In the genomic region with DNA sequence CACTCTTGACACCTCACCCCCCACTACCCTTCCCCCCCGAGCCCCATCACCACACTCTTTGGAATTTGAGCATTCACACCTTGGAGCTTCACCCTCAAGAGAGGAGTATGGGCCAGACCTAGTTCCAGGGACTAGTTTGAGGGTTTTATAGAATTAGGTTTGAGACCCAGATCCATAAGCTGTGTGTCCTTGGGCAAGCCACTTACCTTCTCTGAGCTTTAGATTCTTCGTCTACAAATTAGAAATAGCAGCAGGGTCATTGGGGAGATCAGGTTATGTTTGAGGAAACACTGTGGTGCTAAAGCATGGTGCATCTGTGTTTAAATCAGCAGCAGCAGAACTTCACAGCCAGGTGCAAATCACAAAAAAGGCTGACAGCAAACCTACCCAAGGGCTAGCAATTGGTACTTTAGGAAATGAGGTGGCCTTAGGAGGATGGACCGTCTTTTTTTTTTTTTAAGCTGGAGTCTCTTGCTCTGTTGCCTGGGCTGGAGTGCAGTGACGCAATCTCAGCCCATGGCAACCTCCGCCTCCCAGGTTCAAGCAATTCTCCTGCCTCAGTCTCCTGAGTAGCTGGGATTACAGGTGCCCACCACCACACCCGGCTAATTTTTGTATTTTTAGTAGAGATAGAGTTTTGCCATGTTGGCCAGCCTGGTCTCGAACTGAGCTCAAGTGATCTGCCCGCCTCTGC, we compare ENCODE assay signal across 10 cellular contexts.
DNase-seq lines count a peak whose midpoint lies in the region; ATAC-seq, FAIRE-seq and TF ChIP-seq lines count a peak whose summit lies in the region.
"Had no signal": no experiment of that assay in that cellular context is flagged by ENCODE, and none has a peak within 500 bp of the region (broad histone marks: within the 10 kb centered on the region; RNA-seq: fewer than 3 reads in every experiment).

No MANE protein-coding gene starts in this region.

- H3K4me3 ChIP-seq in CD4-positive, CD25-positive, alpha-beta regulatory T cell (ENCODE audit: low read depth, low read length): peak overlapping the region; percentile 81
- H3K4me3 ChIP-seq in osteoblast (ENCODE audit: insufficient read depth, low read length): no peak overlapping the region
- H3K4me3 ChIP-seq: SK-N-MC had no signal

- DNase-seq in CD4-positive, CD25-positive, alpha-beta regulatory T cell: peak in 1 of 3 donors; percentile 24
- DNase-seq in HTR-8/SVneo (ENCODE audit: insufficient read length, low spot score) (no peak), osteoblast (ENCODE audit: insufficient read length, low spot score, missing footprints) (no peak), kidney glomerular epithelial cell (lab: John Stamatoyannopoulos, UW) (no peak), NOMO-1 treated with DMSO at 0.1 percent for 48 hours (lab: John Stamatoyannopoulos, UW; ENCODE audit: unreplicated experiment) (no peak)
- no peak for DNase-seq in activated naive CD8-positive, alpha-beta T cell treated with anti-CD3 and anti-CD28 coated beads, Interleukin-2, amount 50 U/mL, for 24 hours
- DNase-seq: glutamatergic neuron had no signal

- H3K27ac ChIP-seq in CD4-positive, CD25-positive, alpha-beta regulatory T cell (ENCODE audit: insufficient read depth, low read length, poor library complexity, severe bottlenecking): peak overlapping the region; percentile 82
- H3K27ac ChIP-seq in osteoblast (ENCODE audit: low read depth, low read length): peak overlapping the region; percentile 97
- H3K27ac ChIP-seq: SK-N-MC had no signal

- peaks cover 15% of the 10 kb centered on the region for H3K36me3 Mint-ChIP-seq in CD4-positive, CD25-positive, alpha-beta regulatory T cell
- H3K36me3 Mint-ChIP-seq in activated naive CD8-positive, alpha-beta T cell treated with anti-CD3 and anti-CD28 coated beads, Interleukin-2, amount 50 U/mL, for 24 hours (ENCODE audit: low read depth): peaks cover 69% of the 10 kb centered on the region
- H3K36me3 Mint-ChIP-seq: stimulated activated memory B cell treated with anti-CD40 and anti-IgM and Interleukin-4, amounts not matched to agents 10 μg/mL and 1 μg/mL and 100 μg/mL, for 72 hours had no signal

- peak overlapping the region; percentile 97 to 98 (median 97) for H3K27ac Mint-ChIP-seq in CD4-positive, CD25-positive, alpha-beta regulatory T cell
- peak overlapping the region; percentile 92 for H3K27ac Mint-ChIP-seq in activated naive CD8-positive, alpha-beta T cell treated with anti-CD3 and anti-CD28 coated beads, Interleukin-2, amount 50 U/mL, for 24 hours
- H3K27ac Mint-ChIP-seq: stimulated activated memory B cell treated with anti-CD40 and anti-IgM and Interleukin-4, amounts not matched to agents 10 μg/mL and 1 μg/mL and 100 μg/mL, for 72 hours had no signal

- peaks cover 43% of the 10 kb centered on the region for H3K36me3 ChIP-seq in CD4-positive, CD25-positive, alpha-beta regulatory T cell (ENCODE audit: control insufficient read depth, insufficient read depth, low read length)
- H3K36me3 ChIP-seq in osteoblast (ENCODE audit: insufficient read depth, low read length): peaks cover 93% of the 10 kb centered on the region

- peaks cover 14 to 59% (median 33%) of the 10 kb centered on the region in 4 donors for H3K4me1 Mint-ChIP-seq in CD4-positive, CD25-positive, alpha-beta regulatory T cell
- H3K4me1 Mint-ChIP-seq in activated naive CD8-positive, alpha-beta T cell treated with anti-CD3 and anti-CD28 coated beads, Interleukin-2, amount 50 U/mL, for 24 hours: peaks cover 54% of the 10 kb centered on the region

- no peak overlapping the region for H2AFZ ChIP-seq in osteoblast (ENCODE audit: low read length)

- TF ChIP-seq CTCF in osteoblast (IDR thresholded peaks at IDR 0.05; ENCODE audit: extremely low read depth, low read depth, low read length): no peak

- H3K27me3 ChIP-seq in CD4-positive, CD25-positive, alpha-beta regulatory T cell (ENCODE audit: control insufficient read depth, insufficient read depth, low read length): no peaks in the 10 kb centered on the region
- no peaks in the 10 kb centered on the region for H3K27me3 ChIP-seq in osteoblast (ENCODE audit: insufficient read depth, low read length)

- FAIRE-seq in HTR-8/SVneo (lab: Jason Lieb, UNC): peak; percentile 38

- H3K4me1 ChIP-seq in CD4-positive, CD25-positive, alpha-beta regulatory T cell (ENCODE audit: control insufficient read depth, insufficient read depth, low read length, poor library complexity, severe bottlenecking): peaks cover 43% of the 10 kb centered on the region
- H3K4me1 ChIP-seq in osteoblast (ENCODE audit: insufficient read depth, low read length): peaks cover 25% of the 10 kb centered on the region

- no peaks in the 10 kb centered on the region for H3K9me3 Mint-ChIP-seq in CD4-positive, CD25-positive, alpha-beta regulatory T cell
- no peaks in the 10 kb centered on the region for H3K9me3 Mint-ChIP-seq in activated naive CD8-positive, alpha-beta T cell treated with anti-CD3 and anti-CD28 coated beads, Interleukin-2, amount 50 U/mL, for 24 hours
- H3K9me3 Mint-ChIP-seq: stimulated activated memory B cell treated with anti-CD40 and anti-IgM and Interleukin-4, amounts not matched to agents 10 μg/mL and 1 μg/mL and 100 μg/mL, for 72 hours had no signal

- no peaks in the 10 kb centered on the region for H3K27me3 Mint-ChIP-seq in CD4-positive, CD25-positive, alpha-beta regulatory T cell
- no peaks in the 10 kb centered on the region for H3K27me3 Mint-ChIP-seq in activated naive CD8-positive, alpha-beta T cell treated with anti-CD3 and anti-CD28 coated beads, Interleukin-2, amount 50 U/mL, for 24 hours

- H4K20me1 ChIP-seq in osteoblast (ENCODE audit: insufficient read depth, low read length): no peaks in the 10 kb centered on the region

- no peak for ATAC-seq in CD4-positive, CD25-positive, alpha-beta regulatory T cell (ENCODE audit: low read depth in 2 of 2)
- ATAC-seq in activated naive CD8-positive, alpha-beta T cell treated with anti-CD3 and anti-CD28 coated beads, Interleukin-2, amount 50 U/mL, for 24 hours: no peak
- no peak for ATAC-seq in HG03571 (IDR thresholded peaks at IDR 0.05; ENCODE audit: unreplicated experiment)

- no peak overlapping the region for H3K4me2 ChIP-seq in osteoblast (ENCODE audit: insufficient read depth, low read length)

- H3K79me2 ChIP-seq in osteoblast (ENCODE audit: insufficient read depth, low read length): peaks cover 26% of the 10 kb centered on the region

- H3K9me3 ChIP-seq in CD4-positive, CD25-positive, alpha-beta regulatory T cell (ENCODE audit: control insufficient read depth in 2 of 2, low read length in 2 of 2): no peaks in the 10 kb centered on the region
- no peaks in the 10 kb centered on the region for H3K9me3 ChIP-seq in osteoblast (ENCODE audit: low read depth, low read length)

- H3K4me3 Mint-ChIP-seq in CD4-positive, CD25-positive, alpha-beta regulatory T cell: peak overlapping the region; percentile 78 to 90 (median 83)
- H3K4me3 Mint-ChIP-seq in activated naive CD8-positive, alpha-beta T cell treated with anti-CD3 and anti-CD28 coated beads, Interleukin-2, amount 50 U/mL, for 24 hours: peak overlapping the region; percentile 78
- H3K4me3 Mint-ChIP-seq: stimulated activated memory B cell treated with anti-CD40 and anti-IgM and Interleukin-4, amounts not matched to agents 10 μg/mL and 1 μg/mL and 100 μg/mL, for 72 hours had no signal
